9 cellular contexts compared by ENCODE assay signal in genomic region chr1:25266554-25267287, GRCh38. TPM values are rescaled to one million over a fixed set of nuclear protein-coding genes. Genes with fewer than 3 reads are reported as not detected.
DNase-seq lines count a peak whose midpoint lies in the region; ATAC-seq and TF ChIP-seq lines count a peak whose summit lies in the region.
"Not testable (repeated sequence)": the region's sequence is repeated elsewhere in the genome, so short reads cannot be mapped to it uniquely, and the experiment has no call there.
"Had no signal": no experiment of that assay in that cellular context is flagged by ENCODE, and none has a peak within 500 bp of the region (broad histone marks: within the 10 kb centered on the region; RNA-seq: fewer than 3 reads in every experiment).

No MANE protein-coding gene starts in this region.

- peaks cover 0 to 11% (median 0%) of the 10 kb centered on the region in 9 donors for H3K4me1 ChIP-seq in heart right ventricle
- H3K4me1 ChIP-seq in stomach, result peaks cover 0 to 15% (median 6%) of the 10 kb centered on the region in 4 donors

- H3K4me3 Mint-ChIP-seq in brain, result peak overlapping the region; percentile 92 to 94 (median 92)

- peaks cover 16% of the 10 kb centered on the region for H3K36me3 Mint-ChIP-seq in brain

- not testable (repeated sequence) for TF ChIP-seq CTCF in GM06990 (IDR thresholded peaks at IDR 0.05; ENCODE audit: insufficient read depth, low read length, poor library complexity, severe bottlenecking); HL-60 (IDR thresholded peaks at IDR 0.05; ENCODE audit: insufficient read depth, low read length); brain (conservative IDR thresholded peaks at IDR 0.05); stomach (IDR thresholded peaks at IDR 0.05)
- TF ChIP-seq CTCF in heart right ventricle (IDR thresholded peaks at IDR 0.05) (peak in 3 of 9 donors; percentile 23 to 33 (median 31)), neural cell (IDR thresholded peaks at IDR 0.05; ENCODE audit: poor library complexity, severe bottlenecking) (peak; percentile 47)

- ATAC-seq in heart right ventricle, result peak in 7 of 8 donors; percentile 36 to 87 (median 71)

- H3K79me2 ChIP-seq in neural cell (replicated peaks; ENCODE audit: insufficient read depth, low read length), result not testable (repeated sequence)

- DNase-seq in GM06990 (ENCODE audit: extremely low read depth, insufficient read length), result peak; percentile 51
- DNase-seq in H7, stomach: not testable (repeated sequence)
- DNase-seq in HL-60 (ENCODE audit: low read depth in 1 of 2, low spot score in 1 of 2), result peak in 1 of 2 experiments; percentile 21
- peak; percentile 12 for DNase-seq in T-helper 22 cell (ENCODE audit: low read depth)
- peak in 1 of 2 donors; percentile 52 for DNase-seq in heart right ventricle

- H2AFZ ChIP-seq in neural cell (ENCODE audit: low read depth, low read length), result not testable (repeated sequence)

- H3K4me3 ChIP-seq in GM06990 (replicated peaks; ENCODE audit: low read depth, low read length), result peak overlapping the region; percentile 76
- peak overlapping the region; percentile 41 for H3K4me3 ChIP-seq in H7 (ENCODE audit: insufficient read depth, low read depth, low read length)
- peak overlapping the region; percentile 51 for H3K4me3 ChIP-seq in HL-60 (replicated peaks; ENCODE audit: insufficient read depth, low read length)
- H3K4me3 ChIP-seq in heart right ventricle, result peak overlapping the region in 7 of 10 donors; percentile 17 to 82 (median 56)
- H3K4me3 ChIP-seq in neural cell (ENCODE audit: low read length), result peak overlapping the region; percentile 67
- peak overlapping the region; percentile 50 to 62 (median 57) for H3K4me3 ChIP-seq in stomach

- not testable (repeated sequence) for H4K20me1 ChIP-seq in neural cell (ENCODE audit: insufficient read depth)

- intact Hi-C loops in heart right ventricle (cut with DNase I); stomach (cut with DNase I; ENCODE audit: low total_unique reads): not testable (repeated sequence)

- not testable (repeated sequence) for TF ChIP-seq EP300 in neural cell (conservative IDR thresholded peaks at IDR 0.05; ENCODE audit: poor library complexity, severe bottlenecking); stomach (IDR thresholded peaks at IDR 0.05)

- H3K27me3 Mint-ChIP-seq in brain, result not testable (repeated sequence)

- H3K27me3 ChIP-seq in GM06990 (replicated peaks; ENCODE audit: control insufficient read depth, insufficient read depth, low read length); H7 (ENCODE audit: control insufficient read depth, insufficient read depth, low read length); HL-60 (ENCODE audit: insufficient read depth, poor library complexity, severe bottlenecking); heart right ventricle; neural cell (ENCODE audit: insufficient read depth, low read depth, low read length); stomach: not testable (repeated sequence)

- H3K27ac ChIP-seq in HL-60 (replicated peaks), result peak overlapping the region; percentile 34; the same call in 1 of the 2 replicates
- peak overlapping the region in 3 of 10 donors; percentile 83 to 92 (median 85) for H3K27ac ChIP-seq in heart right ventricle
- H3K27ac ChIP-seq in neural cell (ENCODE audit: low read length), result not testable (repeated sequence)
- peak overlapping the region in 2 of 5 donors; percentile 81 to 87 for H3K27ac ChIP-seq in stomach

- peak overlapping the region; percentile 49 for H3K9ac ChIP-seq in neural cell (ENCODE audit: low read length)

- H3K4me1 Mint-ChIP-seq in brain, result not testable (repeated sequence)

- not testable (repeated sequence) for H3F3A ChIP-seq in neural cell (ENCODE audit: insufficient read depth, low read length, poor library complexity, severe bottlenecking)

- not testable (repeated sequence) for TF ChIP-seq POLR2A in stomach (IDR thresholded peaks at IDR 0.05)

- H3K27ac Mint-ChIP-seq in brain, result peak overlapping the region in 4 of 5 experiments; percentile 60 to 76 (median 64)

- H3K9me2 ChIP-seq in neural cell (ENCODE audit: insufficient read depth, low read length), result not testable (repeated sequence)

- not testable (repeated sequence) for H3K9me3 ChIP-seq in heart right ventricle; neural cell (ENCODE audit: low read length); stomach

- not testable (repeated sequence) for H3K36me3 ChIP-seq in GM06990 (ENCODE audit: control insufficient read depth, insufficient read depth, low read length); H7 (replicated peaks; ENCODE audit: control insufficient read depth, insufficient read depth, low read length); neural cell (ENCODE audit: insufficient read depth, low read length); stomach
- peaks cover 0 to 11% (median 0%) of the 10 kb centered on the region in 9 donors for H3K36me3 ChIP-seq in heart right ventricle

- H3K9me3 Mint-ChIP-seq in brain, result not testable (repeated sequence)

- TF ChIP-seq RAD21 in neural cell (conservative IDR thresholded peaks at IDR 0.05), result not testable (repeated sequence)

- peak overlapping the region; percentile 59 for H3K4me2 ChIP-seq in neural cell (ENCODE audit: low read length)

- 1% methylated on average over 15 to 22 of the region's 45 CpGs for WGBS in heart right ventricle, 2 donors
- WGBS in stomach, 5 donors, result 0 to 2% (median 1%) methylated on average over 4 to 20 of the region's 45 CpGs

TF ChIP-seq in neural cell, 6 proteins besides CTCF, POLR2A, EP300 and RAD21:
- peak; percentile 36 for TF ChIP-seq SMC3 (conservative IDR thresholded peaks at IDR 0.05; ENCODE audit: poor library complexity)
- TF ChIP-seq MXI1 (conservative IDR thresholded peaks at IDR 0.05; ENCODE audit: poor library complexity, severe bottlenecking), result peak; percentile 55

RNA-seq across cellular contexts. Expression of gene RHD, which starts 5.6 kb away (rescaled TPM):
- total RNA-seq in H7 (2014; rRNA removed; shearing (Covaris generic)), result 0.10 and 0.30 TPM in 2 replicates
- not detected for polyA plus RNA-seq in brain (ENCODE audit: insufficient read depth, low read depth, low replicate concordance)
- under 1 TPM in 1 of 10 donors, not detected in 9; 0.11 TPM for total RNA-seq in heart right ventricle
- polyA plus RNA-seq in heart right ventricle, result not detected
- not detected in 2 replicates for polyA plus RNA-seq in neural cell
- not detected in 2 replicates for polyA minus RNA-seq in neural cell
- under 1 TPM in 1 of 5 donors, not detected in 4; 0.18 TPM for total RNA-seq in stomach
- polyA plus RNA-seq in stomach, result not detected
- total RNA-seq: cardiac septum had no signal

RNA-seq across cellular contexts. Expression of gene RSRP1, which starts 19.5 kb away (rescaled TPM):
- 62.4 and 92.4 TPM in 2 replicates for total RNA-seq in H7 (2014; rRNA removed; shearing (Covaris generic))
- polyA plus RNA-seq in brain (ENCODE audit: insufficient read depth, low read depth, low replicate concordance) (36.8 TPM), heart right ventricle (100 to 1,000 TPM in 1 of 2 donors, 10 to 100 TPM in 1; 33.1 to 455 TPM), neural cell (152 and 172 TPM in 2 replicates), stomach (100 to 1,000 TPM in 1 of 3 donors, 10 to 100 TPM in 2; 12.8 to 211 (median 44.2) TPM)
- total RNA-seq in heart right ventricle (10 to 100 TPM; 21.1 to 47.3 (median 27.7) TPM), stomach (100 to 1,000 TPM in 4 of 5 donors, 10 to 100 TPM in 1; 95.8 to 476 (median 158) TPM)
- 98.6 and 104 TPM in 2 replicates for polyA minus RNA-seq in neural cell

RNA-seq across cellular contexts. Expression of gene SYF2, which starts 34.4 kb away (rescaled TPM):
- total RNA-seq in H7 (2014; rRNA removed; shearing (Covaris generic)), result 36.6 and 58.4 TPM in 2 replicates
- 64.2 TPM for polyA plus RNA-seq in brain (ENCODE audit: insufficient read depth, low read depth, low replicate concordance)
- total RNA-seq in heart right ventricle, result 10 to 100 TPM; 28.0 to 39.0 (median 35.6) TPM
- polyA plus RNA-seq in heart right ventricle, result 10 to 100 TPM; 37.9 to 55.9 TPM
- 74.6 and 94.1 TPM in 2 replicates for polyA plus RNA-seq in neural cell
- polyA minus RNA-seq in neural cell, result 54.5 and 67.0 TPM in 2 replicates
- total RNA-seq in stomach, result 10 to 100 TPM; 17.9 to 57.3 (median 29.8) TPM
- polyA plus RNA-seq in stomach, result 100 to 1,000 TPM in 1 of 3 donors, 10 to 100 TPM in 2; 71.1 to 146 (median 85.2) TPM
